ENCODE assay signal across 1 cellular context in the genomic region with DNA sequence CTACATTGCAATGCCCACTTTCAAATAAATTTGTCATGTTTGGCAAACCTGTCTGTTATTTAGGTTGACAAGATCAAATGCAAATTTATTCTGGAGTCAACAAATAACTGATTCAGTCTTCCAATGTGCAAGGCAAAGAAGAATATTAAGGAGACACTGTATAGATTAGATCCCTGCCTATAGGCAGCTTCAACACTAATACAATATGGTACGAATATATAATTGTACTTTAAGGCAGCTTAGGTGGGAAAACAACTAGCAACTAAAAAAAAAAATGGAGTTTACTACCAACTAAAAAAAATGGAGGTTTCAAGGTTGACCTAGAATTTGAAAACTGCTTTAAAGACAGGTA.
TF ChIP-seq lines count a peak whose summit lies in the region.

No MANE protein-coding gene starts in this region.

TF ChIP-seq in HepG2, 621 proteins besides CTCF, POLR2A, EP300 and RAD21 (continued from another document):
- TF ChIP-seq, protein P1, sequence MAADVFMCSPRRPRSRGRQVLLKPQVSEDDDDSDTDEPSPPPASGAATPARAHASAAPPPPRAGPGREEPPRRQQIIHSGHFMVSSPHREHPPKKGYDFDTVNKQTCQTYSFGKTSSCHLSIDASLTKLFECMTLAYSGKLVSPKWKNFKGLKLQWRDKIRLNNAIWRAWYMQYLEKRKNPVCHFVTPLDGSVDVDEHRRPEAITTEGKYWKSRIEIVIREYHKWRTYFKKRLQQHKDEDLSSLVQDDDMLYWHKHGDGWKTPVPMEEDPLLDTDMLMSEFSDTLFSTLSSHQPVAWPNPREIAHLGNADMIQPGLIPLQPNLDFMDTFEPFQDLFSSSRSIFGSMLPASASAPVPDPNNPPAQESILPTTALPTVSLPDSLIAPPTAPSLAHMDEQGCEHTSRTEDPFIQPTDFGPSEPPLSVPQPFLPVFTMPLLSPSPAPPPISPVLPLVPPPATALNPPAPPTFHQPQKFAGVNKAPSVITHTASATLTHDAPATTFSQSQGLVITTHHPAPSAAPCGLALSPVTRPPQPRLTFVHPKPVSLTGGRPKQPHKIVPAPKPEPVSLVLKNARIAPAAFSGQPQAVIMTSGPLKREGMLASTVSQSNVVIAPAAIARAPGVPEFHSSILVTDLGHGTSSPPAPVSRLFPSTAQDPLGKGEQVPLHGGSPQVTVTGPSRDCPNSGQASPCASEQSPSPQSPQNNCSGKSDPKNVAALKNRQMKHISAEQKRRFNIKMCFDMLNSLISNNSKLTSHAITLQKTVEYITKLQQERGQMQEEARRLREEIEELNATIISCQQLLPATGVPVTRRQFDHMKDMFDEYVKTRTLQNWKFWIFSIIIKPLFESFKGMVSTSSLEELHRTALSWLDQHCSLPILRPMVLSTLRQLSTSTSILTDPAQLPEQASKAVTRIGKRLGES (CRISPR knock-in tag; IDR thresholded peaks at IDR 0.05; ENCODE audit: borderline replicate concordance), result no peak
- TF ChIP-seq ZFP41 (CRISPR knock-in tag; IDR thresholded peaks at IDR 0.05; ENCODE audit: borderline replicate concordance), result no peak
- TF ChIP-seq CC2D1A (CRISPR knock-in tag; IDR thresholded peaks at IDR 0.05), result no peak
- TF ChIP-seq, protein P2, sequence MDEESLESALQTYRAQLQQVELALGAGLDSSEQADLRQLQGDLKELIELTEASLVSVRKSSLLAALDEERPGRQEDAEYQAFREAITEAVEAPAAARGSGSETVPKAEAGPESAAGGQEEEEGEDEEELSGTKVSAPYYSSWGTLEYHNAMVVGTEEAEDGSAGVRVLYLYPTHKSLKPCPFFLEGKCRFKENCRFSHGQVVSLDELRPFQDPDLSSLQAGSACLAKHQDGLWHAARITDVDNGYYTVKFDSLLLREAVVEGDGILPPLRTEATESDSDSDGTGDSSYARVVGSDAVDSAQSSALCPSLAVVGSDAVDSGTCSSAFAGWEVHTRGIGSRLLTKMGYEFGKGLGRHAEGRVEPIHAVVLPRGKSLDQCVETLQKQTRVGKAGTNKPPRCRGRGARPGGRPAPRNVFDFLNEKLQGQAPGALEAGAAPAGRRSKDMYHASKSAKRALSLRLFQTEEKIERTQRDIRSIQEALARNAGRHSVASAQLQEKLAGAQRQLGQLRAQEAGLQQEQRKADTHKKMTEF (CRISPR knock-in tag; IDR thresholded peaks at IDR 0.05), result no peak
- TF ChIP-seq ZNF329 (CRISPR knock-in tag; IDR thresholded peaks at IDR 0.05; ENCODE audit: low read depth), result no peak
- no peak for TF ChIP-seq ZNF878 (CRISPR knock-in tag; IDR thresholded peaks at IDR 0.05)
- 0 out of 2 replicates have a peak, but pooled peaks have one; percentile 9 for TF ChIP-seq MEF2D (CRISPR knock-in tag; IDR thresholded peaks at IDR 0.05)
- no peak for TF ChIP-seq SRY (CRISPR knock-in tag; IDR thresholded peaks at IDR 0.05)
- no peak for TF ChIP-seq NCOR1 (IDR thresholded peaks at IDR 0.05; ENCODE audit: borderline replicate concordance, low read length)
